8 cellular contexts compared by ENCODE assay signal in genomic region chr13:110108348-110109139, GRCh38.
A peak's percentile ranks its signal among the peaks of the same experiment; 100 is the strongest.
DNase-seq lines count a peak whose midpoint lies in the region; ATAC-seq and TF ChIP-seq lines count a peak whose summit lies in the region.

No MANE protein-coding gene starts in this region.

- peak overlapping the region; percentile 24 for H3K9ac ChIP-seq in NT2/D1 (ENCODE audit: insufficient read length, low read depth)

- no peaks in the 10 kb centered on the region for H3K9me3 ChIP-seq in NT2/D1 (ENCODE audit: insufficient read depth, low read length)
- no peaks in the 10 kb centered on the region for H3K9me3 ChIP-seq in lower lobe of right lung

- peak; percentile 9 for TF ChIP-seq CTCF in HL-60 (IDR thresholded peaks at IDR 0.05; ENCODE audit: insufficient read depth, low read length)
- TF ChIP-seq CTCF in lower lobe of right lung (IDR thresholded peaks at IDR 0.05), result peak; percentile 60

- peaks cover 15% of the 10 kb centered on the region for H3K4me1 ChIP-seq in NT2/D1 (ENCODE audit: insufficient read depth, insufficient read length)
- peaks cover 14% of the 10 kb centered on the region for H3K4me1 ChIP-seq in lower lobe of right lung

- intact Hi-C loops in lower lobe of right lung (cut with DNase I), result no loop called here

- ATAC-seq in lower lobe of right lung (peak; percentile 88 to 93), HG03196 (IDR thresholded peaks at IDR 0.05; ENCODE audit: unreplicated experiment) (no peak)

- no peaks in the 10 kb centered on the region for H3K27me3 ChIP-seq in HL-60 (ENCODE audit: insufficient read depth, poor library complexity, severe bottlenecking)
- no peaks in the 10 kb centered on the region for H3K27me3 ChIP-seq in NT2/D1 (ENCODE audit: insufficient read depth, insufficient read length)
- H3K27me3 ChIP-seq in lower lobe of right lung (ENCODE audit: low read depth), result no peaks in the 10 kb centered on the region

- peak; percentile 89 for DNase-seq in COLO668 (lab: John Stamatoyannopoulos, UW; ENCODE audit: unreplicated experiment)
- peak; percentile 20 to 72 for DNase-seq in HL-60 (ENCODE audit: low read depth in 1 of 2, low spot score in 1 of 2)
- peak; percentile 78 for DNase-seq in NT2/D1 (ENCODE audit: low read depth, low spot score)
- peak; percentile 72 for DNase-seq in dermis blood vessel endothelial cell
- DNase-seq in lower lobe of right lung, result peak; percentile 73
- DNase-seq in ureter (ENCODE audit: low spot score), result peak; percentile 75
- no peak for DNase-seq in activated gamma-delta T cell treated with Interleukin-2 at 50 U/mL for 16 hours

- no peaks in the 10 kb centered on the region for H3K36me3 ChIP-seq in NT2/D1 (ENCODE audit: insufficient read depth, insufficient read length, low read length)
- no peaks in the 10 kb centered on the region for H3K36me3 ChIP-seq in lower lobe of right lung

- no peak overlapping the region for H3K4me3 ChIP-seq in HL-60 (replicated peaks; ENCODE audit: insufficient read depth, low read length)
- H3K4me3 ChIP-seq in NT2/D1 (ENCODE audit: insufficient read length, low read depth), result peak overlapping the region; percentile 8
- no peak overlapping the region for H3K4me3 ChIP-seq in lower lobe of right lung

- no peak overlapping the region for H3K27ac ChIP-seq in HL-60 (replicated peaks)
- H3K27ac ChIP-seq in lower lobe of right lung, result no peak overlapping the region
